ENCODE assay signal across 10 cellular contexts in genomic region chr14:75523771-75524171, GRCh38. TPM values are rescaled to one million over a fixed set of nuclear protein-coding genes. Genes with fewer than 3 reads are reported as not detected.
DNase-seq lines count a peak whose midpoint lies in the region; ATAC-seq, FAIRE-seq and TF ChIP-seq lines count a peak whose summit lies in the region.
"Had no signal": no experiment of that assay in that cellular context is flagged by ENCODE, and none has a peak within 500 bp of the region (broad histone marks: within the 10 kb centered on the region; RNA-seq: fewer than 3 reads in every experiment).

No MANE protein-coding gene starts in this region.

- DNase-seq in HepG2 (ENCODE audit: low spot score) (no peak), immature natural killer cell (no peak), vagina (ENCODE audit: extremely low spot score in 2 of 2) (no peak), NCI-H2029 (lab: John Stamatoyannopoulos, UW) (no peak), islet precursor cell (no peak), NCI-H2107 treated with DMSO at 0.1 percent for 48 hours (lab: John Stamatoyannopoulos, UW; ENCODE audit: unreplicated experiment) (no peak)
- peak; percentile 49 to 60 for DNase-seq in activated T-cell treated with anti-CD3 and anti-CD28 coated beads, Interleukin-2, amount 50 U/mL, for 48 hours
- DNase-seq: Calu3, NCI-H1436 treated with DMSO at 0.1 percent for 48 hours had no signal

- H3K9ac ChIP-seq in liver (ENCODE audit: low read depth in 1 of 2, low read length in 2 of 2) = no peak overlapping the region
- no peak overlapping the region for H3K9ac ChIP-seq in HepG2 (ENCODE audit: insufficient read depth, low read depth, low read length)

- peaks cover 5 to 8% (median 8%) of the 10 kb centered on the region in 3 donors for H3K27me3 Mint-ChIP-seq in immature natural killer cell (ENCODE audit: low read depth in 3 of 3)

- H3K9me3 Mint-ChIP-seq in immature natural killer cell = no peaks in the 10 kb centered on the region

- H3K4me3 ChIP-seq in liver (ENCODE audit: low read depth in 1 of 3, low read length in 3 of 3) (no peak overlapping the region), HepG2 (replicated peaks in 1 of 3; ENCODE audit: insufficient read depth in 1 of 3, low read depth in 2 of 3, low read length in 3 of 3) (no peak overlapping the region), vagina (peak overlapping the region in 1 of 2 donors; percentile 1)

- no peaks in the 10 kb centered on the region for H3K27me3 ChIP-seq in liver (ENCODE audit: control insufficient read depth in 4 of 4, insufficient read depth in 4 of 4, low read length in 3 of 4)
- H3K27me3 ChIP-seq in HepG2 (ENCODE audit: control insufficient read depth in 1 of 2, insufficient read depth in 2 of 2, low read length in 2 of 2) = peaks cover 0 to 2% of the 10 kb centered on the region in 2 experiments; a peak in 2 of 5 replicates
- no peaks in the 10 kb centered on the region for H3K27me3 ChIP-seq in vagina

- peaks cover 76 to 81% of the 10 kb centered on the region in 2 donors for H3K4me1 Mint-ChIP-seq in immature natural killer cell

- H3K4me3 Mint-ChIP-seq in immature natural killer cell = peak overlapping the region; percentile 96 to 100 (median 99)

- peaks cover 21 to 32% (median 24%) of the 10 kb centered on the region in 3 donors for H3K36me3 Mint-ChIP-seq in immature natural killer cell

- H3K4me2 ChIP-seq in HepG2 (ENCODE audit: low read depth, low read length) = no peak overlapping the region

- H3K4me1 ChIP-seq in liver (ENCODE audit: control insufficient read depth in 4 of 4, insufficient read depth in 4 of 4, low read length in 3 of 4) (peaks cover 0 to 5% (median 0%) of the 10 kb centered on the region in 4 donors), HepG2 (ENCODE audit: insufficient read depth, low read length) (peaks cover 33% of the 10 kb centered on the region), vagina (peaks cover 5% of the 10 kb centered on the region)

- intact Hi-C loops in HepG2 (cut with micrococcal nuclease; ENCODE audit: unreplicated experiment) (no loop called here), vagina (cut with DNase I) (no loop called here)

- CTCF ChIA-PET in HepG2 (lab: Yijun Ruan, JAX; ENCODE audit: low intra/inter-chr PET ratio, low total read pairs) = no interaction called here

- 72% methylated on average over 3 of the region's 3 CpGs for WGBS in liver
- WGBS in HepG2 (ENCODE audit: low lambda C conversion rate) = 51% methylated on average over 2 of the region's 3 CpGs

- no peak for TF ChIP-seq CTCF in liver (IDR thresholded peaks at IDR 0.05; ENCODE audit: low read depth, low read length, missing input control)
- no peak for TF ChIP-seq CTCF in HepG2 (CRISPR knock-in tag; IDR thresholded peaks at IDR 0.05)
- TF ChIP-seq CTCF in vagina (IDR thresholded peaks at IDR 0.05) = no peak

- H3K36me3 ChIP-seq in liver (ENCODE audit: control insufficient read depth in 4 of 4, insufficient read depth in 3 of 4, low read depth in 1 of 4, low read length in 3 of 4) (no peaks in the 10 kb centered on the region), HepG2 (replicated peaks in 1 of 2; ENCODE audit: control insufficient read depth in 1 of 2, insufficient read depth in 2 of 2, low read length in 2 of 2) (no peaks in the 10 kb centered on the region), vagina (no peaks in the 10 kb centered on the region)

- H2AFZ ChIP-seq in HepG2 (ENCODE audit: low read length) = no peak overlapping the region

- no TSS peak for BruUV-seq in HepG2 (replicated peaks; lab: Mats Ljungman, UMichigan)

- in situ Hi-C loops in HepG2 (cut with HindIII; ENCODE audit: extremely low pct_ligation_motif_present, low pct_unique_long_range_greater_than_20kb) = loop anchor here (5.0 kb wide), 1 partner anchor 39 kb away; no protein-coding TSS in a partner anchor

- TF ChIP-seq POLR2A in HepG2 (IDR thresholded peaks at IDR 0.05; ENCODE audit: insufficient read depth in 1 of 2, low read depth in 2 of 2, low read length in 2 of 2) = no peak
- no peak for TF ChIP-seq POLR2A in vagina (IDR thresholded peaks at IDR 0.05)

- no peak for TF ChIP-seq EP300 in HepG2 (IDR thresholded peaks at IDR 0.05; ENCODE audit: low read depth in 2 of 2, low read length in 2 of 2)
- no peak for TF ChIP-seq EP300 in HepG2 (CRISPR knock-in tag; IDR thresholded peaks at IDR 0.05; ENCODE audit: borderline replicate concordance)

- POLR2A ChIA-PET in HepG2 (lab: Yijun Ruan, JAX) = interaction anchor here (1.1 to 1.6 kb wide), 2 partner anchors 12 to 19 kb away, joined by 3 to 4 read pairs; no protein-coding TSS in a partner anchor

- TF ChIP-seq RAD21 in liver (IDR thresholded peaks at IDR 0.05) = no peak
- no peak for TF ChIP-seq RAD21 in HepG2 (CRISPR knock-in tag; IDR thresholded peaks at IDR 0.05)

- H3K79me2 ChIP-seq in HepG2 (ENCODE audit: insufficient read depth, low read length) = no peaks in the 10 kb centered on the region

- H4K20me1 ChIP-seq in HepG2 (ENCODE audit: insufficient read depth, low read length) = no peaks in the 10 kb centered on the region

- FAIRE-seq in HepG2 (lab: Jason Lieb, UNC) = no peak

- H3K9me3 ChIP-seq in liver (ENCODE audit: control insufficient read depth in 4 of 4, low read length in 3 of 4) = no peaks in the 10 kb centered on the region
- no peaks in the 10 kb centered on the region for H3K9me3 ChIP-seq in HepG2 (ENCODE audit: low read length)
- H3K9me3 ChIP-seq in vagina = no peaks in the 10 kb centered on the region

- H3K27ac ChIP-seq in liver (ENCODE audit: low read depth in 1 of 2, low read length in 2 of 2) = peak overlapping the region in 1 of 2 donors; percentile 6
- H3K27ac ChIP-seq in HepG2 (ENCODE audit: extremely low read length, insufficient read depth, low read length) = no peak overlapping the region
- H3K27ac ChIP-seq in vagina = peak overlapping the region; percentile 10

- no peak for ATAC-seq in HepG2

- H3K27ac Mint-ChIP-seq in immature natural killer cell = peak overlapping the region; percentile 94 to 99 (median 98)

TF ChIP-seq in liver, 16 proteins besides CTCF, POLR2A, EP300 and RAD21 (continues in another document):
- TF ChIP-seq NR2F2 (IDR thresholded peaks at IDR 0.05) (peak; percentile 66), SP1 (IDR thresholded peaks at IDR 0.05) (peak; percentile 14)

RNA-seq across cellular contexts. Expression of gene BATF, which starts 1.5 kb away (rescaled TPM):
- total RNA-seq in liver (1 to 10 TPM; 1.2 to 2.1 TPM), HepG2 (2016; rRNA removed; fragmentation: Illumina TruSeq; extraction: Trizol) (0.22 and 0.44 TPM in 2 replicates), vagina (12.0 TPM)
- polyA plus RNA-seq in liver (under 1 TPM; 0.77 to 0.92 TPM), HepG2 (2011; rRNA removed) (0.37 and 0.88 TPM in 2 replicates), immature natural killer cell (10 to 100 TPM; 61.7 to 97.4 (median 95.6) TPM)
- 0.26 and 0.30 TPM in 2 replicates for total RNA-seq in HepG2 (2016; cell fraction: cytosol; rRNA removed; fragmentation: Illumina TruSeq; extraction: Trizol; ENCODE audit: low read depth)
- 0.19 TPM in 1 of 2 replicates, not detected in the other for total RNA-seq in HepG2 (2016; cell fraction: insoluble cytoplasmic fraction; rRNA removed; fragmentation: Illumina TruSeq; extraction: Trizol)
- 0.53 and 0.96 TPM in 2 replicates for total RNA-seq in HepG2 (2016; cell fraction: membrane; rRNA removed; fragmentation: Illumina TruSeq; extraction: Trizol)
- not detected in 2 replicates for total RNA-seq in HepG2 (2016; cell fraction: nucleus; rRNA removed; fragmentation: Illumina TruSeq; extraction: Trizol)
- 0.31 and 0.60 TPM in 2 replicates for polyA plus RNA-seq in HepG2 (2011; cell fraction: cytosol; rRNA removed)
- polyA plus RNA-seq in HepG2 (2011; cell fraction: nucleus; rRNA removed) = 0.48 TPM in 2 replicates
- 0.20 TPM in 1 of 2 replicates, not detected in the other for polyA plus RNA-seq in HepG2 (2012)
- 0.44 and 0.83 TPM in 2 replicates for polyA plus RNA-seq in HepG2 (2016; cell fraction: cytosol; fragmentation: Illumina TruSeq; extraction: Trizol; ENCODE audit: low read depth)
- 0.41 TPM in 1 of 2 replicates, not detected in the other for polyA plus RNA-seq in HepG2 (2016; cell fraction: insoluble cytoplasmic fraction; fragmentation: Illumina TruSeq; extraction: Trizol; ENCODE audit: low read depth)
- polyA plus RNA-seq in HepG2 (2016; cell fraction: membrane; fragmentation: Illumina TruSeq; extraction: Trizol; ENCODE audit: low read depth) = 0.79 and 0.93 TPM in 2 replicates
- polyA plus RNA-seq in HepG2 (2016; cell fraction: nucleus; fragmentation: Illumina TruSeq; extraction: Trizol; ENCODE audit: insufficient read depth, low read depth) = not detected in 2 replicates
- polyA minus RNA-seq in HepG2 (2011; rRNA and poly(A)+ RNA removed; ENCODE audit: low replicate concordance) = 0.70 TPM in 1 of 2 replicates, not detected in the other
- 0.69 TPM in 1 of 2 replicates, not detected in the other for polyA minus RNA-seq in HepG2 (2011; cell fraction: cytosol; rRNA and poly(A)+ RNA removed)
- 0.62 TPM in 1 of 2 replicates, not detected in the other for polyA minus RNA-seq in HepG2 (2011; cell fraction: nucleus; rRNA and poly(A)+ RNA removed)

RNA-seq across cellular contexts. Expression of gene FLVCR2, which starts 54.6 kb away (rescaled TPM):
- total RNA-seq in liver (10 to 100 TPM in 1 of 2 donors, 1 to 10 TPM in 1; 8.7 to 13.1 TPM), HepG2 (2016; rRNA removed; fragmentation: Illumina TruSeq; extraction: Trizol) (5.5 and 9.9 TPM in 2 replicates), vagina (3.7 TPM)
- polyA plus RNA-seq in liver (10 to 100 TPM; 10.4 to 12.3 TPM), HepG2 (2011; rRNA removed) (10.5 and 10.8 TPM in 2 replicates), immature natural killer cell (1 to 10 TPM in 1 of 3 donors, under 1 TPM in 1, not detected in 1; 0.24 to 1.4 TPM)
- total RNA-seq in HepG2 (2016; cell fraction: cytosol; rRNA removed; fragmentation: Illumina TruSeq; extraction: Trizol; ENCODE audit: low read depth) = 7.3 and 7.4 TPM in 2 replicates
- total RNA-seq in HepG2 (2016; cell fraction: insoluble cytoplasmic fraction; rRNA removed; fragmentation: Illumina TruSeq; extraction: Trizol) = 5.0 and 9.9 TPM in 2 replicates
- total RNA-seq in HepG2 (2016; cell fraction: membrane; rRNA removed; fragmentation: Illumina TruSeq; extraction: Trizol) = 4.0 TPM in 2 replicates
- total RNA-seq in HepG2 (2016; cell fraction: nucleus; rRNA removed; fragmentation: Illumina TruSeq; extraction: Trizol) = 10.9 and 16.4 TPM in 2 replicates
- 7.4 and 9.1 TPM in 2 replicates for polyA plus RNA-seq in HepG2 (2011; cell fraction: cytosol; rRNA removed)
- polyA plus RNA-seq in HepG2 (2011; cell fraction: nucleus; rRNA removed) = 8.0 and 8.1 TPM in 2 replicates
- polyA plus RNA-seq in HepG2 (2012) = 5.6 and 6.4 TPM in 2 replicates
- polyA plus RNA-seq in HepG2 (2016; cell fraction: cytosol; fragmentation: Illumina TruSeq; extraction: Trizol; ENCODE audit: low read depth) = 0.65 and 1.3 TPM in 2 replicates
- 4.2 and 5.4 TPM in 2 replicates for polyA plus RNA-seq in HepG2 (2016; cell fraction: insoluble cytoplasmic fraction; fragmentation: Illumina TruSeq; extraction: Trizol; ENCODE audit: low read depth)
- polyA plus RNA-seq in HepG2 (2016; cell fraction: membrane; fragmentation: Illumina TruSeq; extraction: Trizol; ENCODE audit: low read depth) = 1.6 and 1.8 TPM in 2 replicates
- polyA plus RNA-seq in HepG2 (2016; cell fraction: nucleus; fragmentation: Illumina TruSeq; extraction: Trizol; ENCODE audit: insufficient read depth, low read depth) = 10.5 and 14.8 TPM in 2 replicates
- 13.9 and 28.4 TPM in 2 replicates for polyA minus RNA-seq in HepG2 (2011; rRNA and poly(A)+ RNA removed; ENCODE audit: low replicate concordance)
- polyA minus RNA-seq in HepG2 (2011; cell fraction: cytosol; rRNA and poly(A)+ RNA removed) = 9.8 and 11.6 TPM in 2 replicates
- polyA minus RNA-seq in HepG2 (2011; cell fraction: nucleus; rRNA and poly(A)+ RNA removed) = 15.9 and 16.5 TPM in 2 replicates

Comparison
In these comparisons a context has a peak if more than half of its experiments do, and no peak if none do; other contexts are left out.
1. DNase-seq: peak in activated T-cell treated with anti-CD3 and anti-CD28 coated beads, Interleukin-2, amount 50 U/mL, for 48 hours (2 of 2); none in HepG2 (single experiment), immature natural killer cell (0 of 3), vagina (0 of 2), NCI-H2029 (single experiment), islet precursor cell (single experiment) and NCI-H2107 treated with DMSO at 0.1 percent for 48 hours (single experiment).